ENCODE assay signal across 10 cellular contexts in the genomic region with DNA sequence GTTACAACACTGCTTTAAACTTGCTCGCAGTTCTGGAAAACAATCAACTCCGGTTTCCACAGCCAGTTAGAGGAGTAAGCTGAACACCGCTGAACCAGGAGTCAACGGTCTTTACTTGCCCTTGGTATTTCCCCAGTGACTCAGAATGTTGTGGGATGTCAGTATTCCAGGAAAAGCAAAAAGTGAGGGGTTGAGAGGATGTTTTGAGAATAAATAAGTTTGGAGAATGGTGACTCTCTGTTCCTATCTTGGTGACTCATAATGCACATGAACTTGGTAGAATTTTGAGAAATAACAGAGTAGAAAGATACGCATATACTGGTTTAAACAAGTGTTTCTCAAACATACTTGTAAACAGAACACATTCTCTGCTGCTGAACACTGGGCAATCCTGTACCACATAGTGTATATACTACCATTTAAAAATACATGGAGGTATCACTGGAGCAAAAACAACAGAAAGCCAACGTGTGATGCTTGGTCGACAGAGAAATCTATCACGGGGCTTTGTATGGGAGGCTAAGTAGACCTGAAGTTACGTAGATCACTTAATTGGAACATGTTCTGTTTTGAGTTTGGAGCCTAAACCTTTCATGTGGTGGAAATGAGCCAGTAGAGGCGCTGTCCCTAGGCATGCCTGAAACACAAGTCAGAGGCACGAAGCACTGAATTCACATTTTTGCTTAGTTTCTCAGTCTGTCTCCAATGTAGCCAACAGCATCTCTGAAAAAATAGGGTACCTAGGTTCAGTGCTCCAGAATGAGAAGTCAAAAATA.
DNase-seq lines count a peak whose midpoint lies in the region; ATAC-seq and TF ChIP-seq lines count a peak whose summit lies in the region.
"Had no signal": no experiment of that assay in that cellular context is flagged by ENCODE, and none has a peak within 500 bp of the region (broad histone marks: within the 10 kb centered on the region; RNA-seq: fewer than 3 reads in every experiment).

No MANE protein-coding gene starts in this region.

- H3K36me3 Mint-ChIP-seq in activated CD8-positive, alpha-beta T cell treated with anti-CD3 and anti-CD28 coated beads for 36 hours (ENCODE audit: low read depth), result no peaks in the 10 kb centered on the region
- H3K36me3 Mint-ChIP-seq in activated CD8-positive, alpha-beta T cell treated with anti-CD3 and anti-CD28 coated beads, Interleukin-2, amount 10 ng/mL, durations not matched to agents 7 days and 5 days (ENCODE audit: low read depth), result no peaks in the 10 kb centered on the region

- peak; percentile 9 for DNase-seq in activated CD8-positive, alpha-beta T cell treated with anti-CD3 and anti-CD28 coated beads for 36 hours
- DNase-seq in activated CD8-positive, alpha-beta T cell treated with anti-CD3 and anti-CD28 coated beads, Interleukin-2, amount 10 ng/mL, durations not matched to agents 7 days and 5 days, result no peak
- DNase-seq in amniotic epithelial cell (ENCODE audit: low read depth), result peak; percentile 99
- DNase-seq in iPS-NIHi7 (ENCODE audit: extremely low spot score), result peak; percentile 21
- peak; percentile 37 for DNase-seq in thoracic aorta (ENCODE audit: low spot score)
- no peak for DNase-seq in NAMALWA (ENCODE audit: low spot score)
- DNase-seq: lower lobe of right lung had no signal

- H3K9me3 Mint-ChIP-seq in activated CD8-positive, alpha-beta T cell treated with anti-CD3 and anti-CD28 coated beads for 36 hours, result no peaks in the 10 kb centered on the region
- H3K9me3 Mint-ChIP-seq in activated CD8-positive, alpha-beta T cell treated with anti-CD3 and anti-CD28 coated beads, Interleukin-2, amount 10 ng/mL, durations not matched to agents 7 days and 5 days (ENCODE audit: insufficient read depth), result no peaks in the 10 kb centered on the region

- H3K36me3 ChIP-seq in thoracic aorta, result no peaks in the 10 kb centered on the region
- H3K36me3 ChIP-seq: lower lobe of right lung had no signal

- no peak overlapping the region for H3K27ac Mint-ChIP-seq in activated CD8-positive, alpha-beta T cell treated with anti-CD3 and anti-CD28 coated beads for 36 hours
- no peak overlapping the region for H3K27ac Mint-ChIP-seq in activated CD8-positive, alpha-beta T cell treated with anti-CD3 and anti-CD28 coated beads, Interleukin-2, amount 10 ng/mL, durations not matched to agents 7 days and 5 days

- ATAC-seq in activated CD8-positive, alpha-beta T cell treated with anti-CD3 and anti-CD28 coated beads for 36 hours, result peak; percentile 56
- no peak for ATAC-seq in activated CD8-positive, alpha-beta T cell treated with anti-CD3 and anti-CD28 coated beads, Interleukin-2, amount 10 ng/mL, durations not matched to agents 7 days and 5 days
- peak; percentile 97 for ATAC-seq in thoracic aorta (ENCODE audit: insufficient number of reproducible peaks, low FRiP score, low read depth)
- no peak for ATAC-seq in HG03280 (IDR thresholded peaks at IDR 0.05; ENCODE audit: unreplicated experiment)
- ATAC-seq in HG02970 (IDR thresholded peaks at IDR 0.05; ENCODE audit: low FRiP score, unreplicated experiment), result no peak

- H3K4me1 ChIP-seq in thoracic aorta (ENCODE audit: control insufficient read depth in 1 of 2, low read depth in 2 of 2), result peaks cover 19 to 39% of the 10 kb centered on the region in 2 donors
- H3K4me1 ChIP-seq: lower lobe of right lung had no signal

- no peak overlapping the region for H3K4me3 Mint-ChIP-seq in activated CD8-positive, alpha-beta T cell treated with anti-CD3 and anti-CD28 coated beads for 36 hours
- no peak overlapping the region for H3K4me3 Mint-ChIP-seq in activated CD8-positive, alpha-beta T cell treated with anti-CD3 and anti-CD28 coated beads, Interleukin-2, amount 10 ng/mL, durations not matched to agents 7 days and 5 days

- TF ChIP-seq CTCF in activated CD8-positive, alpha-beta T cell treated with anti-CD3 and anti-CD28 coated beads for 36 hours (IDR thresholded peaks at IDR 0.05), result no peak
- TF ChIP-seq CTCF in thoracic aorta (IDR thresholded peaks at IDR 0.05), result peak; percentile 30

- H3K27me3 ChIP-seq in thoracic aorta (replicated peaks; ENCODE audit: insufficient read depth), result no peaks in the 10 kb centered on the region

- CTCF ChIA-PET in activated CD8-positive, alpha-beta T cell treated with anti-CD3 and anti-CD28 coated beads for 36 hours (lab: Charles Lee), result no interaction called here
- CTCF ChIA-PET in activated CD8-positive, alpha-beta T cell treated with anti-CD3 and anti-CD28 coated beads, Interleukin-2, amount 10 ng/mL, durations not matched to agents 7 days and 5 days (lab: Charles Lee), result no interaction called here

- H3K9me3 ChIP-seq in thoracic aorta, result no peaks in the 10 kb centered on the region
- H3K9me3 ChIP-seq: lower lobe of right lung had no signal

- peaks cover 3% of the 10 kb centered on the region for H3K27me3 Mint-ChIP-seq in activated CD8-positive, alpha-beta T cell treated with anti-CD3 and anti-CD28 coated beads for 36 hours
- H3K27me3 Mint-ChIP-seq in activated CD8-positive, alpha-beta T cell treated with anti-CD3 and anti-CD28 coated beads, Interleukin-2, amount 10 ng/mL, durations not matched to agents 7 days and 5 days (ENCODE audit: low read depth), result peaks cover 2% of the 10 kb centered on the region

- POLR2A ChIA-PET in activated CD8-positive, alpha-beta T cell treated with anti-CD3 and anti-CD28 coated beads for 36 hours (lab: Charles Lee), result no interaction called here
- POLR2A ChIA-PET in activated CD8-positive, alpha-beta T cell treated with anti-CD3 and anti-CD28 coated beads, Interleukin-2, amount 10 ng/mL, durations not matched to agents 7 days and 5 days (lab: Charles Lee), result no interaction called here

- H3K4me3 ChIP-seq in thoracic aorta, result peak overlapping the region; percentile 24
- H3K4me3 ChIP-seq: lower lobe of right lung had no signal

- intact Hi-C loops in activated CD8-positive, alpha-beta T cell treated with anti-CD3 and anti-CD28 coated beads for 36 hours (cut with micrococcal nuclease), result no loop called here

- peaks cover 21% of the 10 kb centered on the region for H3K4me1 Mint-ChIP-seq in activated CD8-positive, alpha-beta T cell treated with anti-CD3 and anti-CD28 coated beads for 36 hours (ENCODE audit: low read depth)
- H3K4me1 Mint-ChIP-seq in activated CD8-positive, alpha-beta T cell treated with anti-CD3 and anti-CD28 coated beads, Interleukin-2, amount 10 ng/mL, durations not matched to agents 7 days and 5 days (ENCODE audit: low read depth), result no peaks in the 10 kb centered on the region

- peak overlapping the region; percentile 60 to 76 for H3K27ac ChIP-seq in thoracic aorta
- H3K27ac ChIP-seq: C4-2B, lower lobe of right lung had no signal

Comparison
In these comparisons a context has a peak if more than half of its experiments do, and no peak if none do; other contexts are left out.
1. ATAC-seq: peak in activated CD8-positive, alpha-beta T cell treated with anti-CD3 and anti-CD28 coated beads for 36 hours (single experiment) and thoracic aorta (single experiment); none in activated CD8-positive, alpha-beta T cell treated with anti-CD3 and anti-CD28 coated beads, Interleukin-2, amount 10 ng/mL, durations not matched to agents 7 days and 5 days (single experiment), HG03280 (single experiment) and HG02970 (single experiment).
2. DNase-seq: peak in activated CD8-positive, alpha-beta T cell treated with anti-CD3 and anti-CD28 coated beads for 36 hours (single experiment), amniotic epithelial cell (single experiment), iPS-NIHi7 (single experiment) and thoracic aorta (single experiment); none in activated CD8-positive, alpha-beta T cell treated with anti-CD3 and anti-CD28 coated beads, Interleukin-2, amount 10 ng/mL, durations not matched to agents 7 days and 5 days (single experiment) and NAMALWA (single experiment).